ENCODE assay signal across 28 cellular contexts in the genomic region with DNA sequence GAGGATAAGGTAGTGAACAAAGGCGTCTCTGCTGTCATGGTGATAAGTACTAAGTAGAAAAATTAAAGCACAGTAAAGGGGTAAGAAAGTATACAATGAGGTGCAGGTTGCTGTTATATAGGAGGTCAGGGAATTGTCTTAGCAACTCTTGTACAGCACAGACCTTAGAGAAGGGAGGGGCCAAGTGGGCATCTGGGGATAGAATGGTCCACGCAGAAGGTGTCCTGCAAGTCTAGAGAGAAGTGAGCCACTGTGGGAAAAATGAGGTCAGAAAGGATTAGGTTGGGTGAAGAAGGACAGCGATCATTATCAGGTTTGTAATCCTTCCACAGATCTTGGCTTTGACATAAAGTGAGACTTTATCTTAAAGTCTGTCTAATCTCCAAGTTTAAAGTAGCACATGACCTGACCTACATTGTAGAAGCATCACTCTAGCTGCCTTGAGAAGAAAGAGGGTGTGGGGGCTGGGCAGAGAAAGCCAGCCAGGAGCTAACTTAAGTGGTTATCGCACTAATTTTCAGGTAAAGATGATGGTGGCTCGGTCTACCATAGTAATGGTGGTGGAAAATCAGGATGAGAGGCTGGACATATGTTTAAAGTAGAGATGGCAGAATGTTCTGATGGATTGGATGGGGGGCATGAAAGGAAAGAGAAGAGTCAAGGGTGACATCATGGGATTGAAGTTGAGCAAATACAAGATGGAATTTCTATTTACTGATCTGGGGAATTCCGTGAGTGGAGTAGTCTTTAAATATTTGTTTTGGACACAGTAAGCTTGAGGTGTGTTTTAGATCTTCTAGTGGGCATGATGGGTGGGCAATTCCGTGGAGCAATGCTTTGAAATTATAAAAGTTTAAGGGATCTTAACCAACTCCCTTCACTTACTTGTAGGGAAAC.
DNase-seq lines count a peak whose midpoint lies in the region; ATAC-seq and TF ChIP-seq lines count a peak whose summit lies in the region.
"Had no signal": no experiment of that assay in that cellular context is flagged by ENCODE, and none has a peak within 500 bp of the region (broad histone marks: within the 10 kb centered on the region; RNA-seq: fewer than 3 reads in every experiment).

No MANE protein-coding gene starts in this region.

- peak overlapping the region; percentile 4 for H3K4me3 Mint-ChIP-seq in type B pancreatic cell
- H3K4me3 Mint-ChIP-seq: activated CD4-positive, alpha-beta T cell treated with anti-CD3 and anti-CD28 coated beads, Interleukin-2, amount 10 ng/mL, durations not matched to agents 7 days and 5 days; activated naive CD8-positive, alpha-beta T cell treated with anti-CD3 and anti-CD28 coated beads for 36 hours; natural killer cell treated with Interleukin-12 subunit alpha and Interleukin-12 subunit beta and Interleukin-15 and Interleukin-18, amount 100 ng/mL, for 72 hours; stimulated activated naive B cell treated with anti-CD40 and anti-IgM and Interleukin-4, amounts not matched to agents 10 μg/mL and 1 μg/mL and 100 μg/mL, for 72 hours; WTC11 had no signal

- H3K9ac ChIP-seq in PC-3 (ENCODE audit: low read length) = no peak overlapping the region

- no peaks in the 10 kb centered on the region for H3K9me3 ChIP-seq in PC-3 (ENCODE audit: low read length)
- H3K9me3 ChIP-seq: lower lobe of right lung, mucosa of descending colon, SJSA1, upper lobe of left lung had no signal

- no peak overlapping the region for H3K4me3 ChIP-seq in PC-3 (ENCODE audit: low read length)
- H3K4me3 ChIP-seq: coronary artery, lower lobe of right lung, mucosa of descending colon, SJSA1, upper lobe of left lung had no signal

- H2AFZ ChIP-seq in PC-3 (ENCODE audit: low read length) = no peak overlapping the region

- no peaks in the 10 kb centered on the region for H3K79me2 ChIP-seq in PC-3 (ENCODE audit: low read length)

- CTCF ChIA-PET in PC-3 (lab: Charles Lee) = no interaction called here

- peaks cover 15% of the 10 kb centered on the region for H3K36me3 Mint-ChIP-seq in type B pancreatic cell
- H3K36me3 Mint-ChIP-seq: activated naive CD8-positive, alpha-beta T cell treated with anti-CD3 and anti-CD28 coated beads for 36 hours; stimulated activated naive B cell treated with anti-CD40 and anti-IgM and Interleukin-4, amounts not matched to agents 10 μg/mL and 1 μg/mL and 100 μg/mL, for 72 hours; WTC11 had no signal

- H3K9me3 Mint-ChIP-seq in type B pancreatic cell = peaks cover 6% of the 10 kb centered on the region
- H3K9me3 Mint-ChIP-seq: activated CD4-positive, alpha-beta T cell treated with anti-CD3 and anti-CD28 coated beads, Interleukin-2, amount 10 ng/mL, durations not matched to agents 7 days and 5 days; activated naive CD8-positive, alpha-beta T cell treated with anti-CD3 and anti-CD28 coated beads for 36 hours; WTC11 had no signal

- H3K27me3 Mint-ChIP-seq in type B pancreatic cell = no peaks in the 10 kb centered on the region
- H3K27me3 Mint-ChIP-seq: activated CD4-positive, alpha-beta T cell treated with anti-CD3 and anti-CD28 coated beads, Interleukin-2, amount 10 ng/mL, durations not matched to agents 7 days and 5 days; activated naive CD8-positive, alpha-beta T cell treated with anti-CD3 and anti-CD28 coated beads for 36 hours; natural killer cell treated with Interleukin-12 subunit alpha and Interleukin-12 subunit beta and Interleukin-15 and Interleukin-18, amount 100 ng/mL, for 72 hours; stimulated activated naive B cell treated with anti-CD40 and anti-IgM and Interleukin-4, amounts not matched to agents 10 μg/mL and 1 μg/mL and 100 μg/mL, for 72 hours had no signal

- peaks cover 42% of the 10 kb centered on the region for H3K4me1 Mint-ChIP-seq in type B pancreatic cell (ENCODE audit: unreplicated experiment)
- H3K4me1 Mint-ChIP-seq: activated CD4-positive, alpha-beta T cell treated with anti-CD3 and anti-CD28 coated beads, Interleukin-2, amount 10 ng/mL, durations not matched to agents 7 days and 5 days; stimulated activated naive B cell treated with anti-CD40 and anti-IgM and Interleukin-4, amounts not matched to agents 10 μg/mL and 1 μg/mL and 100 μg/mL, for 72 hours had no signal

- DNase-seq in NCI-H146 (lab: John Stamatoyannopoulos, UW) (peak; percentile 26), NCI-H146 treated with DMSO at 0.1 percent for 48 hours (lab: John Stamatoyannopoulos, UW; ENCODE audit: unreplicated experiment) (no peak), PC-3 (peak; percentile 9), islet precursor cell (peak; percentile 61), type B pancreatic cell (ENCODE audit: extremely low spot score, unreplicated experiment) (no peak), putamen (ENCODE audit: low spot score) (no peak), KG1 (lab: John Stamatoyannopoulos, UW) (no peak), inferior parietal cortex (ENCODE audit: extremely low spot score) (no peak)
- DNase-seq: 8988T; activated CD4-positive, alpha-beta T cell treated with anti-CD3 and anti-CD28 coated beads, Interleukin-2, amount 10 ng/mL, durations not matched to agents 7 days and 5 days; activated gamma-delta T cell; activated naive CD8-positive, alpha-beta T cell treated with anti-CD3 and anti-CD28 coated beads for 36 hours; caudate nucleus; effector CD8-positive, alpha-beta T cell; lower lobe of right lung; mucosa of descending colon; NCI-H1048; NCI-H1694 treated with DMSO at 0.1 percent for 48 hours; NCI-H524 treated with DMSO at 0.1 percent for 48 hours; stimulated activated naive B cell treated with anti-CD40 and anti-IgM and Interleukin-4, amounts not matched to agents 10 μg/mL and 1 μg/mL and 100 μg/mL, for 72 hours; substantia nigra; T1000; upper lobe of left lung had no signal

- ATAC-seq in PC-3 = no peak; the same call in 1 of the 2 replicates
- ATAC-seq: mucosa of descending colon; natural killer cell treated with Interleukin-12 subunit alpha and Interleukin-12 subunit beta and Interleukin-15 and Interleukin-18, amount 100 ng/mL, for 72 hours; stimulated activated naive B cell treated with anti-CD40 and anti-IgM and Interleukin-4, amounts not matched to agents 10 μg/mL and 1 μg/mL and 100 μg/mL, for 72 hours; WTC11 had no signal

- no peak overlapping the region for H3K4me2 ChIP-seq in PC-3 (ENCODE audit: low read length)

- H3K27me3 ChIP-seq in PC-3 (ENCODE audit: low read length) = no peaks in the 10 kb centered on the region
- H3K27me3 ChIP-seq: SJSA1, upper lobe of left lung had no signal

- BruUV-seq in PC-3 (replicated peaks; lab: Mats Ljungman, UMichigan) = no TSS peak

- no peak overlapping the region for H3K27ac Mint-ChIP-seq in type B pancreatic cell
- H3K27ac Mint-ChIP-seq: activated CD4-positive, alpha-beta T cell treated with anti-CD3 and anti-CD28 coated beads, Interleukin-2, amount 10 ng/mL, durations not matched to agents 7 days and 5 days; activated naive CD8-positive, alpha-beta T cell treated with anti-CD3 and anti-CD28 coated beads for 36 hours; natural killer cell treated with Interleukin-12 subunit alpha and Interleukin-12 subunit beta and Interleukin-15 and Interleukin-18, amount 100 ng/mL, for 72 hours; stimulated activated naive B cell treated with anti-CD40 and anti-IgM and Interleukin-4, amounts not matched to agents 10 μg/mL and 1 μg/mL and 100 μg/mL, for 72 hours; WTC11 had no signal

- H3K27ac ChIP-seq in PC-3 (ENCODE audit: low read length) = no peak overlapping the region
- H3K27ac ChIP-seq: C4-2B, coronary artery, lower lobe of right lung, SJSA1, upper lobe of left lung had no signal

- H3K9me2 ChIP-seq in PC-3 (replicated peaks; ENCODE audit: low read length) = no peaks in the 10 kb centered on the region

- no peaks in the 10 kb centered on the region for H3F3A ChIP-seq in PC-3 (ENCODE audit: low read length, unreplicated experiment)

- H3K36me3 ChIP-seq in PC-3 (ENCODE audit: low read depth, low read length) = no peaks in the 10 kb centered on the region
- H3K36me3 ChIP-seq: lower lobe of right lung, SJSA1, upper lobe of left lung had no signal

- intact Hi-C loops in PC-3 (cut with micrococcal nuclease) = no loop called here

- TF ChIP-seq CTCF in PC-3 (conservative IDR thresholded peaks at IDR 0.05; ENCODE audit: low read depth, low read length) (no peak), type B pancreatic cell (conservative IDR thresholded peaks at IDR 0.05) (no peak)

- no peaks in the 10 kb centered on the region for H4K20me1 ChIP-seq in PC-3 (ENCODE audit: low read length)

- POLR2A ChIA-PET in PC-3 (lab: Charles Lee; ENCODE audit: unreplicated experiment) = no interaction called here

- H3K4me1 ChIP-seq in PC-3 (ENCODE audit: insufficient read depth, low read length) = peaks cover 8% of the 10 kb centered on the region; the same call in 1 of the 2 replicates
- H3K4me1 ChIP-seq: lower lobe of right lung had no signal

Comparison
In these comparisons a context has a peak if more than half of its experiments do, and no peak if none do; other contexts are left out.
1. DNase-seq: peak in NCI-H146 (single experiment), PC-3 (single experiment) and islet precursor cell (single experiment); none in NCI-H146 treated with DMSO at 0.1 percent for 48 hours (single experiment), type B pancreatic cell (single experiment), putamen (single experiment), KG1 (single experiment) and inferior parietal cortex (single experiment).